In genomic region chr5:178131446-178131996, GRCh38 we compare ENCODE assay signal across 1 cellular context.
TF ChIP-seq lines count a peak whose summit lies in the region.

No MANE protein-coding gene starts in this region.

TF ChIP-seq in HepG2, 621 proteins besides CTCF, POLR2A, EP300 and RAD21:
- peak; percentile 41; the same call in 1 of the 2 replicates for TF ChIP-seq ZHX1 (CRISPR knock-in tag; IDR thresholded peaks at IDR 0.05; ENCODE audit: low read depth)
- TF ChIP-seq ZBTB25 (CRISPR knock-in tag; IDR thresholded peaks at IDR 0.05) = no peak
